ENCODE assay signal across 1 cellular context in the genomic region with DNA sequence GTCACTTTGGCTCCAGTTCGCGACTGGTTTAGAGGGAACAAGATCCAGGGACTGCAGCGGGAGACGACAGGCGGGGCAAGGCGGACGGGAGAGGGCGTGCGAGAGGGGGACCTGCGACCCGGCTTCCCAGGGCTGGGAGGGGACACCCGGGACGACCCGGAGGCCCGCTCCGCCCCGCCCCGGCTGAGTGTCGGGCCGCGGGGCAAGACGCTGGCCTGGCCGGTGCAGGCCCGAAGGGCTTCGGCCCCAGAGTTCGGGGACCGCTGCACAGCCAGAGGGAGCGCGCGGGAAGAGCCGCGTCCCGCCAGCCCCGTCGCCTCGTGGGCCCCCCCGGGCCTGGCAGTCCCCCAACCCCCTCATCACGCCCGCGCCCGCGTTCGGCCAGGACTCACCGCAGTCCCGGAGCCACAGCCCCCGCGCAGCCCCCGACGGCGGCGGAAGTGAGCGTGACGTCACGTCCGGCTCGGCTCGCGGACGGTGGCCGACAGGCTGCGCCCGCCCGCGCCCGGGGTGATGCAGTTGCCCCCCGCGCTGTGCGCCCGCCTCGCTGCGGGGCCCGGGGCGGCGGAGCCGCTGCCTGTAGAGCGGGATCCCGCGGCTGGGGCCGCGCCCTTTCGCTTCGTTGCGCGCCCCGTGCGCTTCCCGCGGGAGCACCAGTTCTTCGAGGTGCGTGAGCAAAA.
TF ChIP-seq lines count a peak whose summit lies in the region.

A gene with protein sequence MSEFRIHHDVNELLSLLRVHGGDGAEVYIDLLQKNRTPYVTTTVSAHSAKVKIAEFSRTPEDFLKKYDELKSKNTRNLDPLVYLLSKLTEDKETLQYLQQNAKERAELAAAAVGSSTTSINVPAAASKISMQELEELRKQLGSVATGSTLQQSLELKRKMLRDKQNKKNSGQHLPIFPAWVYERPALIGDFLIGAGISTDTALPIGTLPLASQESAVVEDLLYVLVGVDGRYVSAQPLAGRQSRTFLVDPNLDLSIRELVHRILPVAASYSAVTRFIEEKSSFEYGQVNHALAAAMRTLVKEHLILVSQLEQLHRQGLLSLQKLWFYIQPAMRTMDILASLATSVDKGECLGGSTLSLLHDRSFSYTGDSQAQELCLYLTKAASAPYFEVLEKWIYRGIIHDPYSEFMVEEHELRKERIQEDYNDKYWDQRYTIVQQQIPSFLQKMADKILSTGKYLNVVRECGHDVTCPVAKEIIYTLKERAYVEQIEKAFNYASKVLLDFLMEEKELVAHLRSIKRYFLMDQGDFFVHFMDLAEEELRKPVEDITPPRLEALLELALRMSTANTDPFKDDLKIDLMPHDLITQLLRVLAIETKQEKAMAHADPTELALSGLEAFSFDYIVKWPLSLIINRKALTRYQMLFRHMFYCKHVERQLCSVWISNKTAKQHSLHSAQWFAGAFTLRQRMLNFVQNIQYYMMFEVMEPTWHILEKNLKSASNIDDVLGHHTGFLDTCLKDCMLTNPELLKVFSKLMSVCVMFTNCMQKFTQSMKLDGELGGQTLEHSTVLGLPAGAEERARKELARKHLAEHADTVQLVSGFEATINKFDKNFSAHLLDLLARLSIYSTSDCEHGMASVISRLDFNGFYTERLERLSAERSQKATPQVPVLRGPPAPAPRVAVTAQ (minus strand): TSS at position 442 of the 680 bp plus-strand sequence. CDS start 5,931 bp downstream, outside the sequence.
A gene with protein sequence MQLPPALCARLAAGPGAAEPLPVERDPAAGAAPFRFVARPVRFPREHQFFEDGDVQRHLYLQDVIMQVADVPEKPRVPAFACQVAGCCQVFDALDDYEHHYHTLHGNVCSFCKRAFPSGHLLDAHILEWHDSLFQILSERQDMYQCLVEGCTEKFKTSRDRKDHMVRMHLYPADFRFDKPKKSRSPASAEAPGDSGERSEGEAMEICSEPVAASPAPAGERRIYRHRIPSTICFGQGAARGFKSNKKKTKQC (plus strand): TSS at position 484 of the 680 bp plus-strand sequence. CDS start 30 bp downstream, at position 514.

TF ChIP-seq in H1, 55 proteins besides CTCF, POLR2A, EP300 and RAD21:
- TF ChIP-seq CBX5 (IDR thresholded peaks at IDR 0.05; ENCODE audit: low read depth, low read length) (no peak), SRF (IDR thresholded peaks at IDR 0.05; ENCODE audit: low read depth, low read length) (no peak), CHD2 (IDR thresholded peaks at IDR 0.05; ENCODE audit: low read length) (no peak), BCL11A (IDR thresholded peaks at IDR 0.05; ENCODE audit: low read depth in 2 of 2, low read length in 2 of 2) (no peak), SP1 (IDR thresholded peaks at IDR 0.05; ENCODE audit: low read depth, low read length) (no peak), KDM4A (IDR thresholded peaks at IDR 0.05; ENCODE audit: low read depth, low read length, severe bottlenecking) (peak; percentile 85), SIN3A (conservative IDR thresholded peaks at IDR 0.05 in 1 of 2, IDR thresholded peaks at IDR 0.05 in 1 of 2; ENCODE audit: low read depth in 1 of 2, low read length in 2 of 2) (0 out of 4 replicates have a peak, but pooled peaks of 1 of the 2 experiments have one; percentile 38), JUND (IDR thresholded peaks at IDR 0.05; ENCODE audit: low read length) (peak; percentile 75; the same call in 1 of the 2 replicates), CEBPB (IDR thresholded peaks at IDR 0.05; ENCODE audit: low read depth, low read length) (no peak), ASH2L (IDR thresholded peaks at IDR 0.05; ENCODE audit: low read length) (peak; percentile 48), CREB1 (IDR thresholded peaks at IDR 0.05) (peak; percentile 88), CTBP2 (IDR thresholded peaks at IDR 0.05; ENCODE audit: borderline replicate concordance, insufficient read depth, insufficient read length, low read length) (no peak), EZH2 (IDR thresholded peaks at IDR 0.05; ENCODE audit: low read depth, low read length, severe bottlenecking) (no peak), SAP30 (IDR thresholded peaks at IDR 0.05; ENCODE audit: insufficient read depth, insufficient replicate concordance, low read length) (no peak), MAFK (IDR thresholded peaks at IDR 0.05; ENCODE audit: low read depth, low read length) (no peak), RBBP5 (IDR thresholded peaks at IDR 0.05; ENCODE audit: borderline replicate concordance, low read depth, low read length) (peak; percentile 80), ZNF274 (IDR thresholded peaks at IDR 0.05; ENCODE audit: borderline replicate concordance, extremely low read depth, low read length) (no peak), NANOG (IDR thresholded peaks at IDR 0.05; ENCODE audit: insufficient read depth, low read depth, low read length, poor library complexity, severe bottlenecking) (no peak), POU5F1 (IDR thresholded peaks at IDR 0.05; ENCODE audit: low read depth, low read length) (no peak), SIRT6 (IDR thresholded peaks at IDR 0.05; ENCODE audit: low read length) (no peak), EGR1 (IDR thresholded peaks at IDR 0.05; ENCODE audit: borderline replicate concordance, low read depth, low read length) (0 out of 2 replicates have a peak, but pooled peaks have one; percentile 26), TCF12 (IDR thresholded peaks at IDR 0.05; ENCODE audit: low read depth, low read length) (no peak), POLR2AphosphoS5 (IDR thresholded peaks at IDR 0.05; ENCODE audit: low read depth, low read length) (peak; percentile 66; the same call in 1 of the 2 replicates), PHF8 (conservative IDR thresholded peaks at IDR 0.05; ENCODE audit: low read depth, low read length) (peak; percentile 94), TEAD4 (IDR thresholded peaks at IDR 0.05; ENCODE audit: low read depth, low read length) (no peak), SIX5 (IDR thresholded peaks at IDR 0.05; ENCODE audit: low read depth, low read length) (no peak), GABPA (IDR thresholded peaks at IDR 0.05; ENCODE audit: borderline replicate concordance, insufficient read depth, low read length) (peak; percentile 89), TAF1 (IDR thresholded peaks at IDR 0.05; ENCODE audit: low read depth, low read length) (peak; percentile 70), KDM5A (IDR thresholded peaks at IDR 0.05; ENCODE audit: low read length) (no peak), FOSL1 (IDR thresholded peaks at IDR 0.05; ENCODE audit: insufficient read depth, low read depth, low read length) (no peak), TAF7 (optimal IDR thresholded peaks at IDR 0.05; ENCODE audit: borderline replicate concordance, low read depth, low read length) (peak; percentile 51), KDM1A (IDR thresholded peaks at IDR 0.05; ENCODE audit: borderline replicate concordance, low read length) (no peak), NRF1 (IDR thresholded peaks at IDR 0.05; ENCODE audit: low read depth, low read length) (no peak)
- TF ChIP-seq, protein P1, sequence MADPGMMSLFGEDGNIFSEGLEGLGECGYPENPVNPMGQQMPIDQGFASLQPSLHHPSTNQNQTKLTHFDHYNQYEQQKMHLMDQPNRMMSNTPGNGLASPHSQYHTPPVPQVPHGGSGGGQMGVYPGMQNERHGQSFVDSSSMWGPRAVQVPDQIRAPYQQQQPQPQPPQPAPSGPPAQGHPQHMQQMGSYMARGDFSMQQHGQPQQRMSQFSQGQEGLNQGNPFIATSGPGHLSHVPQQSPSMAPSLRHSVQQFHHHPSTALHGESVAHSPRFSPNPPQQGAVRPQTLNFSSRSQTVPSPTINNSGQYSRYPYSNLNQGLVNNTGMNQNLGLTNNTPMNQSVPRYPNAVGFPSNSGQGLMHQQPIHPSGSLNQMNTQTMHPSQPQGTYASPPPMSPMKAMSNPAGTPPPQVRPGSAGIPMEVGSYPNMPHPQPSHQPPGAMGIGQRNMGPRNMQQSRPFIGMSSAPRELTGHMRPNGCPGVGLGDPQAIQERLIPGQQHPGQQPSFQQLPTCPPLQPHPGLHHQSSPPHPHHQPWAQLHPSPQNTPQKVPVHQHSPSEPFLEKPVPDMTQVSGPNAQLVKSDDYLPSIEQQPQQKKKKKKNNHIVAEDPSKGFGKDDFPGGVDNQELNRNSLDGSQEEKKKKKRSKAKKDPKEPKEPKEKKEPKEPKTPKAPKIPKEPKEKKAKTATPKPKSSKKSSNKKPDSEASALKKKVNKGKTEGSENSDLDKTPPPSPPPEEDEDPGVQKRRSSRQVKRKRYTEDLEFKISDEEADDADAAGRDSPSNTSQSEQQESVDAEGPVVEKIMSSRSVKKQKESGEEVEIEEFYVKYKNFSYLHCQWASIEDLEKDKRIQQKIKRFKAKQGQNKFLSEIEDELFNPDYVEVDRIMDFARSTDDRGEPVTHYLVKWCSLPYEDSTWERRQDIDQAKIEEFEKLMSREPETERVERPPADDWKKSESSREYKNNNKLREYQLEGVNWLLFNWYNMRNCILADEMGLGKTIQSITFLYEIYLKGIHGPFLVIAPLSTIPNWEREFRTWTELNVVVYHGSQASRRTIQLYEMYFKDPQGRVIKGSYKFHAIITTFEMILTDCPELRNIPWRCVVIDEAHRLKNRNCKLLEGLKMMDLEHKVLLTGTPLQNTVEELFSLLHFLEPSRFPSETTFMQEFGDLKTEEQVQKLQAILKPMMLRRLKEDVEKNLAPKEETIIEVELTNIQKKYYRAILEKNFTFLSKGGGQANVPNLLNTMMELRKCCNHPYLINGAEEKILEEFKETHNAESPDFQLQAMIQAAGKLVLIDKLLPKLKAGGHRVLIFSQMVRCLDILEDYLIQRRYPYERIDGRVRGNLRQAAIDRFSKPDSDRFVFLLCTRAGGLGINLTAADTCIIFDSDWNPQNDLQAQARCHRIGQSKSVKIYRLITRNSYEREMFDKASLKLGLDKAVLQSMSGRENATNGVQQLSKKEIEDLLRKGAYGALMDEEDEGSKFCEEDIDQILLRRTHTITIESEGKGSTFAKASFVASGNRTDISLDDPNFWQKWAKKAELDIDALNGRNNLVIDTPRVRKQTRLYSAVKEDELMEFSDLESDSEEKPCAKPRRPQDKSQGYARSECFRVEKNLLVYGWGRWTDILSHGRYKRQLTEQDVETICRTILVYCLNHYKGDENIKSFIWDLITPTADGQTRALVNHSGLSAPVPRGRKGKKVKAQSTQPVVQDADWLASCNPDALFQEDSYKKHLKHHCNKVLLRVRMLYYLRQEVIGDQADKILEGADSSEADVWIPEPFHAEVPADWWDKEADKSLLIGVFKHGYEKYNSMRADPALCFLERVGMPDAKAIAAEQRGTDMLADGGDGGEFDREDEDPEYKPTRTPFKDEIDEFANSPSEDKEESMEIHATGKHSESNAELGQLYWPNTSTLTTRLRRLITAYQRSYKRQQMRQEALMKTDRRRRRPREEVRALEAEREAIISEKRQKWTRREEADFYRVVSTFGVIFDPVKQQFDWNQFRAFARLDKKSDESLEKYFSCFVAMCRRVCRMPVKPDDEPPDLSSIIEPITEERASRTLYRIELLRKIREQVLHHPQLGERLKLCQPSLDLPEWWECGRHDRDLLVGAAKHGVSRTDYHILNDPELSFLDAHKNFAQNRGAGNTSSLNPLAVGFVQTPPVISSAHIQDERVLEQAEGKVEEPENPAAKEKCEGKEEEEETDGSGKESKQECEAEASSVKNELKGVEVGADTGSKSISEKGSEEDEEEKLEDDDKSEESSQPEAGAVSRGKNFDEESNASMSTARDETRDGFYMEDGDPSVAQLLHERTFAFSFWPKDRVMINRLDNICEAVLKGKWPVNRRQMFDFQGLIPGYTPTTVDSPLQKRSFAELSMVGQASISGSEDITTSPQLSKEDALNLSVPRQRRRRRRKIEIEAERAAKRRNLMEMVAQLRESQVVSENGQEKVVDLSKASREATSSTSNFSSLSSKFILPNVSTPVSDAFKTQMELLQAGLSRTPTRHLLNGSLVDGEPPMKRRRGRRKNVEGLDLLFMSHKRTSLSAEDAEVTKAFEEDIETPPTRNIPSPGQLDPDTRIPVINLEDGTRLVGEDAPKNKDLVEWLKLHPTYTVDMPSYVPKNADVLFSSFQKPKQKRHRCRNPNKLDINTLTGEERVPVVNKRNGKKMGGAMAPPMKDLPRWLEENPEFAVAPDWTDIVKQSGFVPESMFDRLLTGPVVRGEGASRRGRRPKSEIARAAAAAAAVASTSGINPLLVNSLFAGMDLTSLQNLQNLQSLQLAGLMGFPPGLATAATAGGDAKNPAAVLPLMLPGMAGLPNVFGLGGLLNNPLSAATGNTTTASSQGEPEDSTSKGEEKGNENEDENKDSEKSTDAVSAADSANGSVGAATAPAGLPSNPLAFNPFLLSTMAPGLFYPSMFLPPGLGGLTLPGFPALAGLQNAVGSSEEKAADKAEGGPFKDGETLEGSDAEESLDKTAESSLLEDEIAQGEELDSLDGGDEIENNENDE (IDR thresholded peaks at IDR 0.05; ENCODE audit: insufficient replicate concordance, low read length): no peak
- TF ChIP-seq, protein P2, sequence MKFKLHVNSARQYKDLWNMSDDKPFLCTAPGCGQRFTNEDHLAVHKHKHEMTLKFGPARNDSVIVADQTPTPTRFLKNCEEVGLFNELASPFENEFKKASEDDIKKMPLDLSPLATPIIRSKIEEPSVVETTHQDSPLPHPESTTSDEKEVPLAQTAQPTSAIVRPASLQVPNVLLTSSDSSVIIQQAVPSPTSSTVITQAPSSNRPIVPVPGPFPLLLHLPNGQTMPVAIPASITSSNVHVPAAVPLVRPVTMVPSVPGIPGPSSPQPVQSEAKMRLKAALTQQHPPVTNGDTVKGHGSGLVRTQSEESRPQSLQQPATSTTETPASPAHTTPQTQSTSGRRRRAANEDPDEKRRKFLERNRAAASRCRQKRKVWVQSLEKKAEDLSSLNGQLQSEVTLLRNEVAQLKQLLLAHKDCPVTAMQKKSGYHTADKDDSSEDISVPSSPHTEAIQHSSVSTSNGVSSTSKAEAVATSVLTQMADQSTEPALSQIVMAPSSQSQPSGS (IDR thresholded peaks at IDR 0.05; ENCODE audit: low read length): no peak
- TF ChIP-seq, protein P3, sequence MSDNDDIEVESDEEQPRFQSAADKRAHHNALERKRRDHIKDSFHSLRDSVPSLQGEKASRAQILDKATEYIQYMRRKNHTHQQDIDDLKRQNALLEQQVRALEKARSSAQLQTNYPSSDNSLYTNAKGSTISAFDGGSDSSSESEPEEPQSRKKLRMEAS (IDR thresholded peaks at IDR 0.05): 0 out of 2 replicates have a peak, but pooled peaks have one; percentile 9
- TF ChIP-seq, protein P4, sequence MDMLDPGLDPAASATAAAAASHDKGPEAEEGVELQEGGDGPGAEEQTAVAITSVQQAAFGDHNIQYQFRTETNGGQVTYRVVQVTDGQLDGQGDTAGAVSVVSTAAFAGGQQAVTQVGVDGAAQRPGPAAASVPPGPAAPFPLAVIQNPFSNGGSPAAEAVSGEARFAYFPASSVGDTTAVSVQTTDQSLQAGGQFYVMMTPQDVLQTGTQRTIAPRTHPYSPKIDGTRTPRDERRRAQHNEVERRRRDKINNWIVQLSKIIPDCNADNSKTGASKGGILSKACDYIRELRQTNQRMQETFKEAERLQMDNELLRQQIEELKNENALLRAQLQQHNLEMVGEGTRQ (IDR thresholded peaks at IDR 0.05; ENCODE audit: low read length): no peak
